ENCODE assay signal across 16 cellular contexts in the genomic region with DNA sequence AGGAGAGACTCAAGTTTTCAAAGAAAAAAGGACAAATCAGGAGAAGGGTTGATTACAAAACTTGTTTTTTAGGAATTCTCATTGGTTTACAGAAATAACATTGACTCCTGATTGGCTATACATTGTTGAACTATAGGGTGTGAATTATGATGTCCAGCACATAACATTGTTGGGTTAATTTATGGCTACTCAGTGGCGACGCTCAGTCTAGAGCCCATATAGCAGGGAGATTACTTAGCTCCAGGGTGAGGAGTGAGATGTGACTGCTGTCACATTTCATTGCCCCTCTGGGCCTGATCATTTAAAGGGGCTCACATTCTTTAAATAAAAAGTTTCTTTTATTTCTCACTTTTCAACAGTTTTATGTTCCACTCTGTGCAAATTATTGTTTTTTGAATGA.
DNase-seq lines count a peak whose midpoint lies in the region; TF ChIP-seq lines count a peak whose summit lies in the region.
"Had no signal": no experiment of that assay in that cellular context is flagged by ENCODE, and none has a peak within 500 bp of the region (broad histone marks: within the 10 kb centered on the region; RNA-seq: fewer than 3 reads in every experiment).

No MANE protein-coding gene starts in this region.

- H3K36me3 Mint-ChIP-seq in nephron progenitor cell (ENCODE audit: low read depth) (peaks cover 10% of the 10 kb centered on the region), CD14-positive monocyte (no peaks in the 10 kb centered on the region)

- TF ChIP-seq EP300 in sigmoid colon (IDR thresholded peaks at IDR 0.05), result no peak

- H3K27ac ChIP-seq in DOHH2 (ENCODE audit: low read depth, low read length), result peak overlapping the region; percentile 41
- no peak overlapping the region for H3K27ac ChIP-seq in sigmoid colon
- H3K27ac ChIP-seq: HL-60 had no signal

- H3K27ac Mint-ChIP-seq in nephron progenitor cell (peak overlapping the region; percentile 77), CD14-positive monocyte (no peak overlapping the region)
- H3K27ac Mint-ChIP-seq: CD4-positive, alpha-beta T cell had no signal

- H3K4me3 ChIP-seq in DOHH2 (ENCODE audit: low read length), result no peak overlapping the region
- no peak overlapping the region for H3K4me3 ChIP-seq in HAP-1
- H3K4me3 ChIP-seq in sigmoid colon, result no peak overlapping the region

- H3F3A ChIP-seq in DOHH2 (ENCODE audit: control insufficient read depth, insufficient read depth), result no peaks in the 10 kb centered on the region

- TF ChIP-seq CTCF in DOHH2 (IDR thresholded peaks at IDR 0.05; ENCODE audit: low read depth, low read length, poor library complexity, severe bottlenecking), result no peak
- no peak for TF ChIP-seq CTCF in nephron progenitor cell (IDR thresholded peaks at IDR 0.05)
- TF ChIP-seq CTCF in sigmoid colon (IDR thresholded peaks at IDR 0.05), result no peak
- TF ChIP-seq CTCF in CD14-positive monocyte (IDR thresholded peaks at IDR 0.05), result no peak

- DNase-seq in HAP-1 (ENCODE audit: low spot score in 2 of 2), result peak; percentile 14 to 57
- peak; percentile 79 for DNase-seq in left kidney (ENCODE audit: low read depth, low spot score)
- peak; percentile 8 for DNase-seq in nephron progenitor cell
- DNase-seq in sigmoid colon, result no peak
- DNase-seq in germinal center (ENCODE audit: low spot score), result no peak
- DNase-seq in CD14-positive monocyte (ENCODE audit: low spot score), result no peak
- DNase-seq: ACHN; BE2C; C1 segment of cervical spinal cord; Caco-2; CD4-positive, alpha-beta T cell; GDM1; GOT3; H7 had no signal

- no peaks in the 10 kb centered on the region for H3K79me2 ChIP-seq in DOHH2 (ENCODE audit: control insufficient read depth, low read length)

- H3K9me3 Mint-ChIP-seq in nephron progenitor cell (peaks cover 20% of the 10 kb centered on the region), CD14-positive monocyte (peaks cover 0 to 4% (median 1%) of the 10 kb centered on the region in 7 donors)

- H3K4me2 ChIP-seq in DOHH2 (ENCODE audit: low read length), result peak overlapping the region; percentile 17

- no peaks in the 10 kb centered on the region for H4K20me1 ChIP-seq in DOHH2 (ENCODE audit: control insufficient read depth, insufficient read depth, low read depth, low read length)

- TF ChIP-seq POLR2A in sigmoid colon (IDR thresholded peaks at IDR 0.05), result no peak

- in situ Hi-C loops in HAP-1 (cut with MboI; ENCODE audit: low sequenced_read_pairs), result loop anchor here (25.0 kb wide), 2 partner anchors 752 to 2002 kb away; partner anchors contain the start of gene PDGFRA

- H3K4me1 Mint-ChIP-seq in nephron progenitor cell (peaks cover 49% of the 10 kb centered on the region), CD14-positive monocyte (no peaks in the 10 kb centered on the region)

- H3K9me3 ChIP-seq in DOHH2 (ENCODE audit: control insufficient read depth, insufficient read depth, low read length), result peaks cover 13% of the 10 kb centered on the region; the same call in 1 of the 2 replicates
- H3K9me3 ChIP-seq in HAP-1, result no peaks in the 10 kb centered on the region
- no peaks in the 10 kb centered on the region for H3K9me3 ChIP-seq in sigmoid colon
- H3K9me3 ChIP-seq: BE2C, Caco-2 had no signal

- no peaks in the 10 kb centered on the region for H3K9me2 ChIP-seq in DOHH2 (replicated peaks; ENCODE audit: control insufficient read depth, low read length)

- H3K27me3 ChIP-seq in DOHH2 (ENCODE audit: control insufficient read depth, low read length), result no peaks in the 10 kb centered on the region
- H3K27me3 ChIP-seq in HAP-1 (ENCODE audit: low read depth), result no peaks in the 10 kb centered on the region; the same call in 1 of the 2 replicates
- no peaks in the 10 kb centered on the region for H3K27me3 ChIP-seq in sigmoid colon

- H3K4me1 ChIP-seq in DOHH2 (ENCODE audit: control insufficient read depth, low read length) (peaks cover 51% of the 10 kb centered on the region), HAP-1 (peaks cover 6% of the 10 kb centered on the region), sigmoid colon (no peaks in the 10 kb centered on the region)
- H3K4me1 ChIP-seq: BE2C, Caco-2 had no signal

- H3K4me3 Mint-ChIP-seq in nephron progenitor cell (no peak overlapping the region), CD14-positive monocyte (no peak overlapping the region)
- H3K4me3 Mint-ChIP-seq: CD4-positive, alpha-beta T cell had no signal

- H3K27me3 Mint-ChIP-seq in nephron progenitor cell (ENCODE audit: low read depth, poor library complexity) (no peaks in the 10 kb centered on the region), CD14-positive monocyte (ENCODE audit: low read depth in 3 of 3) (no peaks in the 10 kb centered on the region)
- H3K27me3 Mint-ChIP-seq: CD4-positive, alpha-beta T cell had no signal

- intact Hi-C loops in sigmoid colon (cut with DNase I), result no loop called here
- intact Hi-C loops in CD14-positive monocyte (cut with micrococcal nuclease), result no loop called here

- H3K36me3 ChIP-seq in DOHH2 (ENCODE audit: control insufficient read depth, low read length) (peaks cover 13% of the 10 kb centered on the region; the same call in 1 of the 2 replicates), HAP-1 (replicated peaks) (no peaks in the 10 kb centered on the region), sigmoid colon (no peaks in the 10 kb centered on the region)
- H3K36me3 ChIP-seq: BE2C had no signal

- 28 to 72% methylated on average over 2 of the region's 2 CpGs for WGBS in sigmoid colon, 2 donors

Comparison
In these comparisons a context has a peak if more than half of its experiments do, and no peak if none do; other contexts are left out.
1. DNase-seq: peak in HAP-1 (2 of 2), left kidney (single experiment) and nephron progenitor cell (single experiment); none in sigmoid colon (single experiment), germinal center (single experiment) and CD14-positive monocyte (single experiment).